In genomic region chr12:34547276-34547675, GRCh38 we compare ENCODE assay signal across 11 cellular contexts.
"Had no signal": no experiment of that assay in that cellular context is flagged by ENCODE, and none has a peak within 500 bp of the region (broad histone marks: within the 10 kb centered on the region; RNA-seq: fewer than 3 reads in every experiment).

No MANE protein-coding gene starts in this region.

- FAIRE-seq: H1, H54 had no signal

- H3K4me3 ChIP-seq: GM23248, GM23338, HAP-1 had no signal

- H3K9ac ChIP-seq: GM23248 had no signal

- DNase-seq: GM23248, GOT3, H7, H9, HCEC 1CT, HFFc6 had no signal

- H3K36me3 ChIP-seq: HAP-1 had no signal

- H2AFZ ChIP-seq: GM23248, GM23338 had no signal

- H3K27ac ChIP-seq: GM23248 had no signal

- H3K4me2 ChIP-seq: GM23338 had no signal

- ATAC-seq: GM23338, HCT116 had no signal

- H3K4me1 ChIP-seq: HAP-1 had no signal
